Comparison of ENCODE assay signal across 14 cellular contexts in genomic region chr6:3357669-3358068, GRCh38.
DNase-seq lines count a peak whose midpoint lies in the region; ATAC-seq and TF ChIP-seq lines count a peak whose summit lies in the region.
"Had no signal": no experiment of that assay in that cellular context is flagged by ENCODE, and none has a peak within 500 bp of the region (broad histone marks: within the 10 kb centered on the region; RNA-seq: fewer than 3 reads in every experiment).

No MANE protein-coding gene starts in this region.

- TF ChIP-seq POLR2A in breast epithelium (IDR thresholded peaks at IDR 0.05): no peak
- TF ChIP-seq POLR2A in upper lobe of left lung (IDR thresholded peaks at IDR 0.05): no peak

- POLR2A ChIA-PET in MCF 10A (lab: Yijun Ruan, JAX): no interaction called here
- POLR2A ChIA-PET in naive thymus-derived CD8-positive, alpha-beta T cell (lab: Charles Lee): no interaction called here

- CTCF ChIA-PET in MCF 10A (lab: Yijun Ruan, JAX): no interaction called here

- H3K27ac Mint-ChIP-seq in MCF 10A (ENCODE audit: low read depth, unreplicated experiment): no peak overlapping the region
- peak overlapping the region in 6 of 10 donors; percentile 3 to 93 (median 16) for H3K27ac Mint-ChIP-seq in naive thymus-derived CD8-positive, alpha-beta T cell
- H3K27ac Mint-ChIP-seq: activated B cell treated with CpG ODN at 0.5 μM for 24 hours had no signal

- DNase-seq in breast epithelium (ENCODE audit: low spot score in 2 of 2) (no peak), MCF 10A (ENCODE audit: unreplicated experiment) (no peak), upper lobe of left lung (no peak), DMS114 treated with DMSO at 0.1 percent for 48 hours (lab: John Stamatoyannopoulos, UW; ENCODE audit: unreplicated experiment) (no peak)
- no peak for DNase-seq in naive thymus-derived CD8-positive, alpha-beta T cell
- no peak for DNase-seq in activated T-cell treated with anti-CD3 and anti-CD28 coated beads, Interleukin-2, amount 50 U/mL, for 4 hours
- DNase-seq: activated B cell treated with CpG ODN at 0.5 μM for 24 hours; activated naive CD4-positive, alpha-beta T cell treated with Interleukin-2 at 50 U/mL for 16 hours; NCI-H1436; stimulated activated CD4-positive, alpha-beta T cell treated with anti-CD3 and anti-CD28 coated beads, Interleukin-2, amount 100 ng/mL, for 24 hours; stimulated activated CD8-positive, alpha-beta memory T cell treated with anti-CD3 and anti-CD28 coated beads, Interleukin-4, amount 100 ng/mL, for 48 hours had no signal

- peaks cover 11% of the 10 kb centered on the region for H3K4me1 Mint-ChIP-seq in MCF 10A (ENCODE audit: insufficient read depth, unreplicated experiment)
- H3K4me1 Mint-ChIP-seq in naive thymus-derived CD8-positive, alpha-beta T cell: peaks cover 26 to 54% (median 40%) of the 10 kb centered on the region in 4 donors
- H3K4me1 Mint-ChIP-seq in activated T-cell treated with anti-CD3 and anti-CD28 coated beads, Interleukin-2, amount 50 U/mL, for 4 hours (ENCODE audit: low read depth): peaks cover 29% of the 10 kb centered on the region

- H3K9ac ChIP-seq in duodenal mucosa (ENCODE audit: low read depth in 1 of 2, low read length in 2 of 2): peak overlapping the region; percentile 1 to 21
- H3K9ac ChIP-seq: KMS-11 had no signal

- H3K27me3 ChIP-seq in breast epithelium (no peaks in the 10 kb centered on the region), duodenal mucosa (ENCODE audit: control insufficient read depth in 1 of 2, insufficient read depth in 2 of 2, low read length in 2 of 2) (no peaks in the 10 kb centered on the region), upper lobe of left lung (no peaks in the 10 kb centered on the region)

- TF ChIP-seq CTCF in breast epithelium (IDR thresholded peaks at IDR 0.05) (no peak), MCF 10A (IDR thresholded peaks at IDR 0.05; ENCODE audit: unreplicated experiment) (no peak), upper lobe of left lung (IDR thresholded peaks at IDR 0.05) (no peak)

- H3K4me1 ChIP-seq in breast epithelium (peaks cover 0 to 8% of the 10 kb centered on the region in 2 donors), duodenal mucosa (ENCODE audit: control insufficient read depth in 1 of 2, insufficient read depth in 2 of 2, low read length in 2 of 2) (peaks cover 41 to 50% of the 10 kb centered on the region in 2 donors), upper lobe of left lung (peaks cover 27 to 45% (median 38%) of the 10 kb centered on the region in 4 donors)

- BruUV-seq in MCF 10A (replicated peaks; lab: Mats Ljungman, UMichigan): no TSS peak

- no peaks in the 10 kb centered on the region for H3K9me3 Mint-ChIP-seq in MCF 10A (ENCODE audit: unreplicated experiment)
- no peaks in the 10 kb centered on the region for H3K9me3 Mint-ChIP-seq in naive thymus-derived CD8-positive, alpha-beta T cell
- H3K9me3 Mint-ChIP-seq in activated T-cell treated with anti-CD3 and anti-CD28 coated beads, Interleukin-2, amount 50 U/mL, for 4 hours: no peaks in the 10 kb centered on the region
- H3K9me3 Mint-ChIP-seq: activated B cell treated with CpG ODN at 0.5 μM for 24 hours had no signal

- peak overlapping the region; percentile 88 to 96 for H3K27ac ChIP-seq in breast epithelium
- H3K27ac ChIP-seq in duodenal mucosa (ENCODE audit: low read depth, low read length): no peak overlapping the region
- peak overlapping the region; percentile 17 to 93 (median 60) for H3K27ac ChIP-seq in upper lobe of left lung
- H3K27ac ChIP-seq: KMS-11 had no signal

- no peak for ATAC-seq in naive thymus-derived CD8-positive, alpha-beta T cell
- ATAC-seq in upper lobe of left lung (ENCODE audit: low FRiP score in 2 of 2): no peak
- no peak for ATAC-seq in activated T-cell treated with anti-CD3 and anti-CD28 coated beads, Interleukin-2, amount 50 U/mL, for 4 hours
- no peak for ATAC-seq in GM18511 (IDR thresholded peaks at IDR 0.05; ENCODE audit: unreplicated experiment)

- no peaks in the 10 kb centered on the region for H3K9me3 ChIP-seq in breast epithelium
- H3K9me3 ChIP-seq in duodenal mucosa (ENCODE audit: control insufficient read depth in 1 of 2, low read length in 2 of 2): no peaks in the 10 kb centered on the region
- H3K9me3 ChIP-seq in upper lobe of left lung: no peaks in the 10 kb centered on the region

- H3K27me3 Mint-ChIP-seq in MCF 10A (ENCODE audit: insufficient read depth, unreplicated experiment): no peaks in the 10 kb centered on the region
- H3K27me3 Mint-ChIP-seq in naive thymus-derived CD8-positive, alpha-beta T cell: no peaks in the 10 kb centered on the region
- no peaks in the 10 kb centered on the region for H3K27me3 Mint-ChIP-seq in activated T-cell treated with anti-CD3 and anti-CD28 coated beads, Interleukin-2, amount 50 U/mL, for 4 hours (ENCODE audit: low read depth)
- H3K27me3 Mint-ChIP-seq: activated B cell treated with CpG ODN at 0.5 μM for 24 hours had no signal

- H3K4me3 ChIP-seq in breast epithelium: no peak overlapping the region
- no peak overlapping the region for H3K4me3 ChIP-seq in duodenal mucosa (ENCODE audit: low read depth in 1 of 2, low read length in 2 of 2)
- no peak overlapping the region for H3K4me3 ChIP-seq in upper lobe of left lung

- WGBS in upper lobe of left lung, 2 donors: 85 to 86% methylated on average over 6 of the region's 6 CpGs

- no peak overlapping the region for H3K4me3 Mint-ChIP-seq in MCF 10A (ENCODE audit: unreplicated experiment)
- no peak overlapping the region for H3K4me3 Mint-ChIP-seq in naive thymus-derived CD8-positive, alpha-beta T cell
- no peak overlapping the region for H3K4me3 Mint-ChIP-seq in activated T-cell treated with anti-CD3 and anti-CD28 coated beads, Interleukin-2, amount 50 U/mL, for 4 hours
- H3K4me3 Mint-ChIP-seq: activated B cell treated with CpG ODN at 0.5 μM for 24 hours had no signal

- intact Hi-C loops in breast epithelium (cut with DNase I; ENCODE audit: low total_unique reads): no loop called here
- intact Hi-C loops in MCF 10A (cut with micrococcal nuclease): no loop called here

- H3K36me3 Mint-ChIP-seq in MCF 10A (ENCODE audit: insufficient read depth, unreplicated experiment): peaks cover 4% of the 10 kb centered on the region
- no peaks in the 10 kb centered on the region for H3K36me3 Mint-ChIP-seq in naive thymus-derived CD8-positive, alpha-beta T cell
- no peaks in the 10 kb centered on the region for H3K36me3 Mint-ChIP-seq in activated T-cell treated with anti-CD3 and anti-CD28 coated beads, Interleukin-2, amount 50 U/mL, for 4 hours (ENCODE audit: insufficient read depth)

- no peaks in the 10 kb centered on the region for H3K36me3 ChIP-seq in breast epithelium
- peaks cover 0 to 10% of the 10 kb centered on the region in 2 donors for H3K36me3 ChIP-seq in duodenal mucosa (ENCODE audit: control insufficient read depth in 1 of 2, insufficient read depth in 2 of 2, low read length in 2 of 2)
- H3K36me3 ChIP-seq in upper lobe of left lung: no peaks in the 10 kb centered on the region

- no peak for TF ChIP-seq EP300 in upper lobe of left lung (IDR thresholded peaks at IDR 0.05)
